Comparison of ENCODE assay signal across 8 cellular contexts in genomic region chr14:104926619-104927431, GRCh38. TPM values are rescaled to one million over a fixed set of nuclear protein-coding genes. Genes with fewer than 3 reads are reported as not detected.
DNase-seq lines count a peak whose midpoint lies in the region; ATAC-seq and TF ChIP-seq lines count a peak whose summit lies in the region.
"Had no signal": no experiment of that assay in that cellular context is flagged by ENCODE, and none has a peak within 500 bp of the region (broad histone marks: within the 10 kb centered on the region; RNA-seq: fewer than 3 reads in every experiment).

No MANE protein-coding gene starts in this region.

- peak overlapping the region in 2 of 4 donors; percentile 43 to 84 for H3K27ac ChIP-seq in Peyer's patch

- no peak overlapping the region for H3K4me3 Mint-ChIP-seq in progenitor cell of endocrine pancreas (ENCODE audit: low read depth)
- no peak overlapping the region for H3K4me3 Mint-ChIP-seq in osteocyte (ENCODE audit: unreplicated experiment)

- peaks cover 0 to 18% (median 0%) of the 10 kb centered on the region in 4 donors for H3K4me1 ChIP-seq in Peyer's patch

- TF ChIP-seq CTCF in Peyer's patch (IDR thresholded peaks at IDR 0.05) (no peak), progenitor cell of endocrine pancreas (IDR thresholded peaks at IDR 0.05; ENCODE audit: unreplicated experiment) (peak; percentile 20), osteocyte (IDR thresholded peaks at IDR 0.05) (no peak)

- H3K27ac Mint-ChIP-seq in progenitor cell of endocrine pancreas (no peak overlapping the region), osteocyte (ENCODE audit: unreplicated experiment) (no peak overlapping the region)

- DNase-seq in GM19240 (ENCODE audit: insufficient read length, low spot score) (peak; percentile 94), Peyer's patch (peak; percentile 46 to 78 (median 77)), progenitor cell of endocrine pancreas (ENCODE audit: low spot score, unreplicated experiment) (no peak), NCI-H69 (lab: John Stamatoyannopoulos, UW) (no peak), osteocyte (ENCODE audit: extremely low spot score, unreplicated experiment) (no peak), GOT3 (lab: John Stamatoyannopoulos, UW) (no peak)
- DNase-seq: NCI-H2171 treated with DMSO at 0.1 percent for 48 hours had no signal

- peaks cover 0 to 5% (median 0%) of the 10 kb centered on the region in 4 donors for H3K9me3 ChIP-seq in Peyer's patch

- H3K27me3 ChIP-seq in Peyer's patch: no peaks in the 10 kb centered on the region

- no peaks in the 10 kb centered on the region for H3K4me1 Mint-ChIP-seq in progenitor cell of endocrine pancreas (ENCODE audit: low read depth)
- H3K4me1 Mint-ChIP-seq in osteocyte (ENCODE audit: unreplicated experiment): peaks cover 5% of the 10 kb centered on the region

- no peaks in the 10 kb centered on the region for H3K9me3 Mint-ChIP-seq in progenitor cell of endocrine pancreas (ENCODE audit: low read depth)
- H3K9me3 Mint-ChIP-seq in osteocyte (ENCODE audit: unreplicated experiment): no peaks in the 10 kb centered on the region

- TF ChIP-seq POLR2A in Peyer's patch (IDR thresholded peaks at IDR 0.05): no peak

- ATAC-seq in HG02885 (IDR thresholded peaks at IDR 0.05; ENCODE audit: poor library complexity, unreplicated experiment): peak; percentile 81

- no peaks in the 10 kb centered on the region for H3K36me3 Mint-ChIP-seq in progenitor cell of endocrine pancreas (ENCODE audit: insufficient read depth)
- no peaks in the 10 kb centered on the region for H3K36me3 Mint-ChIP-seq in osteocyte (ENCODE audit: unreplicated experiment)

- peak overlapping the region in 1 of 4 donors; percentile 32 for H3K4me3 ChIP-seq in Peyer's patch

- no peaks in the 10 kb centered on the region for H3K36me3 ChIP-seq in Peyer's patch

- H3K27me3 Mint-ChIP-seq in progenitor cell of endocrine pancreas (peaks cover 18% of the 10 kb centered on the region), osteocyte (ENCODE audit: unreplicated experiment) (no peaks in the 10 kb centered on the region)

RNA-seq across cellular contexts. Expression of gene PLD4, which starts 2.1 kb away (rescaled TPM):
- total RNA-seq in Peyer's patch: 1 to 10 TPM in 2 of 4 donors, not detected in 2; 1.7 to 4.1 TPM
- 0.05 TPM in 1 of 2 replicates, not detected in the other for total RNA-seq in progenitor cell of endocrine pancreas
- total RNA-seq in osteocyte: 0.05 and 0.18 TPM in 2 replicates

RNA-seq across cellular contexts. Expression of gene AHNAK2, which starts 51.3 kb away (rescaled TPM):
- total RNA-seq in Peyer's patch (10 to 100 TPM in 3 of 4 donors, 1 to 10 TPM in 1; 3.2 to 19.0 (median 10.7) TPM), progenitor cell of endocrine pancreas (1.1 and 1.2 TPM in 2 replicates), osteocyte (145 and 183 TPM in 2 replicates)

RNA-seq across cellular contexts. Expression of gene CLBA1, which starts 58.8 kb away (rescaled TPM):
- 1 to 10 TPM in 2 of 4 donors, under 1 TPM in 1, not detected in 1; 0.88 to 3.8 (median 2.8) TPM for total RNA-seq in Peyer's patch
- 20.1 and 20.8 TPM in 2 replicates for total RNA-seq in progenitor cell of endocrine pancreas
- total RNA-seq in osteocyte: 7.5 and 7.7 TPM in 2 replicates

Comparison
In these comparisons a context has a peak if more than half of its experiments do, and no peak if none do; other contexts are left out.
1. DNase-seq: peak in GM19240 (single experiment) and Peyer's patch (3 of 3); none in progenitor cell of endocrine pancreas (single experiment), NCI-H69 (single experiment), osteocyte (single experiment) and GOT3 (single experiment).